ENCODE assay signal across 17 cellular contexts in genomic region chr2:20432714-20433113, GRCh38.
"Had no signal": no experiment of that assay in that cellular context is flagged by ENCODE, and none has a peak within 500 bp of the region (broad histone marks: within the 10 kb centered on the region; RNA-seq: fewer than 3 reads in every experiment).

No MANE protein-coding gene starts in this region.

- DNase-seq: activated effector memory CD4-positive, alpha-beta T cell treated with Interleukin-2 at 50 U/mL for 16 hours; activated naive CD4-positive, alpha-beta T cell treated with anti-CD3 and anti-CD28 coated beads for 36 hours; activated naive CD8-positive, alpha-beta T cell treated with anti-CD3 and anti-CD28 coated beads, Interleukin-2, amount 10 ng/mL, durations not matched to agents 7 days and 5 days; activated T-cell treated with anti-CD3 and anti-CD28 coated beads, Interleukin-2, amount 50 U/mL, for 72 hours; amniotic stem cell; colonic mucosa; left ventricle myocardium superior; stimulated activated CD4-positive, alpha-beta T cell treated with anti-CD3 and anti-CD28 coated beads, Interleukin-2, amount 100 ng/mL, for 48 hours; stimulated activated naive B cell treated with anti-CD40 and anti-IgM and Interleukin-4, amounts not matched to agents 10 μg/mL and 1 μg/mL and 100 μg/mL, for 72 hours; T1000 had no signal

- H3K9me3 Mint-ChIP-seq: activated naive CD4-positive, alpha-beta T cell treated with anti-CD3 and anti-CD28 coated beads for 36 hours; activated naive CD8-positive, alpha-beta T cell treated with anti-CD3 and anti-CD28 coated beads, Interleukin-2, amount 10 ng/mL, durations not matched to agents 7 days and 5 days; activated T-cell treated with anti-CD3 and anti-CD28 coated beads, Interleukin-2, amount 50 U/mL, for 72 hours; central memory CD8-positive, alpha-beta T cell; natural killer cell treated with Interleukin-12 subunit alpha and Interleukin-12 subunit beta and Interleukin-15 and Interleukin-18, amount 100 ng/mL, for 72 hours; stimulated activated naive B cell treated with anti-CD40 and anti-IgM and Interleukin-4, amounts not matched to agents 10 μg/mL and 1 μg/mL and 100 μg/mL, for 72 hours; WTC11 had no signal

- H3K4me3 Mint-ChIP-seq: activated naive CD4-positive, alpha-beta T cell treated with anti-CD3 and anti-CD28 coated beads for 36 hours; activated naive CD8-positive, alpha-beta T cell treated with anti-CD3 and anti-CD28 coated beads, Interleukin-2, amount 10 ng/mL, durations not matched to agents 7 days and 5 days; activated T-cell treated with anti-CD3 and anti-CD28 coated beads, Interleukin-2, amount 50 U/mL, for 72 hours; central memory CD8-positive, alpha-beta T cell; natural killer cell treated with Interleukin-12 subunit alpha and Interleukin-12 subunit beta and Interleukin-15 and Interleukin-18, amount 100 ng/mL, for 72 hours; stimulated activated naive B cell treated with anti-CD40 and anti-IgM and Interleukin-4, amounts not matched to agents 10 μg/mL and 1 μg/mL and 100 μg/mL, for 72 hours; WTC11 had no signal

- ATAC-seq: activated T-cell treated with anti-CD3 and anti-CD28 coated beads, Interleukin-2, amount 50 U/mL, for 72 hours; left ventricle myocardium superior; natural killer cell treated with Interleukin-12 subunit alpha and Interleukin-12 subunit beta and Interleukin-15 and Interleukin-18, amount 100 ng/mL, for 72 hours; pancreas; stimulated activated naive B cell treated with anti-CD40 and anti-IgM and Interleukin-4, amounts not matched to agents 10 μg/mL and 1 μg/mL and 100 μg/mL, for 72 hours; WTC11 had no signal

- H3K4me1 ChIP-seq: breast epithelium, colonic mucosa had no signal

- H3K27ac ChIP-seq: breast epithelium, colonic mucosa, pancreas, thoracic aorta, upper lobe of left lung had no signal

- H3K9me3 ChIP-seq: breast epithelium, colonic mucosa, pancreas, thoracic aorta, upper lobe of left lung had no signal

- H3K27me3 ChIP-seq: breast epithelium, colonic mucosa, pancreas, upper lobe of left lung had no signal

- H3K36me3 Mint-ChIP-seq: activated naive CD8-positive, alpha-beta T cell treated with anti-CD3 and anti-CD28 coated beads, Interleukin-2, amount 10 ng/mL, durations not matched to agents 7 days and 5 days; natural killer cell treated with Interleukin-12 subunit alpha and Interleukin-12 subunit beta and Interleukin-15 and Interleukin-18, amount 100 ng/mL, for 72 hours; stimulated activated naive B cell treated with anti-CD40 and anti-IgM and Interleukin-4, amounts not matched to agents 10 μg/mL and 1 μg/mL and 100 μg/mL, for 72 hours; WTC11 had no signal

- H3K27ac Mint-ChIP-seq: activated naive CD4-positive, alpha-beta T cell treated with anti-CD3 and anti-CD28 coated beads for 36 hours; activated naive CD8-positive, alpha-beta T cell treated with anti-CD3 and anti-CD28 coated beads, Interleukin-2, amount 10 ng/mL, durations not matched to agents 7 days and 5 days; activated T-cell treated with anti-CD3 and anti-CD28 coated beads, Interleukin-2, amount 50 U/mL, for 72 hours; natural killer cell treated with Interleukin-12 subunit alpha and Interleukin-12 subunit beta and Interleukin-15 and Interleukin-18, amount 100 ng/mL, for 72 hours; stimulated activated naive B cell treated with anti-CD40 and anti-IgM and Interleukin-4, amounts not matched to agents 10 μg/mL and 1 μg/mL and 100 μg/mL, for 72 hours; WTC11 had no signal

- H3K36me3 ChIP-seq: breast epithelium, colonic mucosa, pancreas, thoracic aorta, upper lobe of left lung had no signal

- H3K4me3 ChIP-seq: breast epithelium, colonic mucosa, pancreas, thoracic aorta, upper lobe of left lung had no signal

- H3K4me1 Mint-ChIP-seq: central memory CD8-positive, alpha-beta T cell; WTC11 had no signal
